Comparison of ENCODE assay signal across 14 cellular contexts in the genomic region with DNA sequence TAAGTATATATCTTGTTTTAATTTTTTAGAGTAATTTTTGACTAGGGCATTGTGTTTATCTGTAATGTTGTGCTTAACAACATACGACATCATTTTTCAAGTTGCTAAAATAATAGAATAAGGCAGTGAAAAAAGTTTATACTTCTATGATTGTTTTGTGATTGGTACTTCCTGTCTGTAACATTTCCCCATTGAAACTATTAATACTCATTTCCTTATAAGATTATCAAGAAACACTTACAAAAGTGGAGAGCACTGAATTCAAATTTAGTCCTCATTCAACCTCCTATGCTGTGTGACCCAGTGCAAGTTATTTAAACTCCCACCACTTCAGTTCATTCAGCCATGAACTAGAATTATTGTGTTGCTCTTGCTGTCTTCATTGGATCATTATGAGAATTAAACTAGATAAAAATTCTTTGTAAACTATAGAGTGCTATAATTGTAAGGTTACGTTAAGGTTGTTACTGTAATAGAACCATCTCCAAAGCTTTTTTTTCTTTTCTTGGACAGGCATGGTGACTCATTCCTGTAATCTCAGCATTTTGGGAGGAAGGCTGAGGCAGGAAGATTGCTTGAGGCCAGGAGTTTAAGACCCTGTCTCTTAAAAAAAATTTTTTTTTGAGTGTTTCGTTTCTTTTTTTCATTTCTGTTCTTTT. TPM values are rescaled to one million over a fixed set of nuclear protein-coding genes. Genes with fewer than 3 reads are reported as not detected.
DNase-seq lines count a peak whose midpoint lies in the region; ATAC-seq, FAIRE-seq and TF ChIP-seq lines count a peak whose summit lies in the region.
"Had no signal": no experiment of that assay in that cellular context is flagged by ENCODE, and none has a peak within 500 bp of the region (broad histone marks: within the 10 kb centered on the region; RNA-seq: fewer than 3 reads in every experiment).

No MANE protein-coding gene starts in this region.

- H3K4me2 ChIP-seq in OCI-LY3 (ENCODE audit: low read length) = peak overlapping the region; percentile 14; the same call in 1 of the 2 replicates

- no peak overlapping the region for H3K4me3 ChIP-seq in OCI-LY3 (ENCODE audit: low read length)
- H3K4me3 ChIP-seq in bronchial epithelial cell (ENCODE audit: low read depth, low read length) = no peak overlapping the region
- H3K4me3 ChIP-seq: SJCRH30 had no signal

- no peak overlapping the region for H3K9ac ChIP-seq in OCI-LY3 (ENCODE audit: low read length)

- H4K20me1 ChIP-seq in OCI-LY3 (ENCODE audit: insufficient read depth, low read length) = no peaks in the 10 kb centered on the region

- no peak for ATAC-seq in stimulated activated memory B cell treated with anti-CD40 and anti-IgM and Interleukin-4, amounts not matched to agents 10 μg/mL and 1 μg/mL and 100 μg/mL, for 72 hours
- ATAC-seq in GM21526 (IDR thresholded peaks at IDR 0.05; ENCODE audit: low FRiP score, unreplicated experiment) = no peak

- H3K27ac Mint-ChIP-seq in neural crest cell (ENCODE audit: unreplicated experiment) = no peak overlapping the region
- H3K27ac Mint-ChIP-seq in stimulated activated memory B cell treated with anti-CD40 and anti-IgM and Interleukin-4, amounts not matched to agents 10 μg/mL and 1 μg/mL and 100 μg/mL, for 72 hours = no peak overlapping the region
- H3K27ac Mint-ChIP-seq: activated naive CD8-positive, alpha-beta T cell had no signal

- H3K36me3 ChIP-seq in OCI-LY3 (replicated peaks; ENCODE audit: low read depth, low read length) (peaks cover 28% of the 10 kb centered on the region), bronchial epithelial cell (ENCODE audit: control insufficient read depth, insufficient read depth, low read length) (peaks cover 2% of the 10 kb centered on the region)

- peaks cover 18% of the 10 kb centered on the region for H3K79me2 ChIP-seq in OCI-LY3 (ENCODE audit: low read length)

- peaks cover 10% of the 10 kb centered on the region for H3K36me3 Mint-ChIP-seq in neural crest cell (ENCODE audit: low read depth)
- H3K36me3 Mint-ChIP-seq in stimulated activated memory B cell treated with anti-CD40 and anti-IgM and Interleukin-4, amounts not matched to agents 10 μg/mL and 1 μg/mL and 100 μg/mL, for 72 hours = peaks cover 16% of the 10 kb centered on the region

- H3K4me3 Mint-ChIP-seq in neural crest cell = peak overlapping the region; percentile 75
- no peak overlapping the region for H3K4me3 Mint-ChIP-seq in stimulated activated memory B cell treated with anti-CD40 and anti-IgM and Interleukin-4, amounts not matched to agents 10 μg/mL and 1 μg/mL and 100 μg/mL, for 72 hours
- H3K4me3 Mint-ChIP-seq: immature natural killer cell had no signal

- TF ChIP-seq CTCF in OCI-LY3 (IDR thresholded peaks at IDR 0.05; ENCODE audit: low read depth, low read length) = no peak
- TF ChIP-seq CTCF in bronchial epithelial cell (IDR thresholded peaks at IDR 0.05; ENCODE audit: insufficient read depth, low read length, severe bottlenecking) = no peak
- no peak for TF ChIP-seq CTCF in neural crest cell (conservative IDR thresholded peaks at IDR 0.05)

- H3K27me3 Mint-ChIP-seq in neural crest cell (ENCODE audit: low read depth) = no peaks in the 10 kb centered on the region
- no peaks in the 10 kb centered on the region for H3K27me3 Mint-ChIP-seq in stimulated activated memory B cell treated with anti-CD40 and anti-IgM and Interleukin-4, amounts not matched to agents 10 μg/mL and 1 μg/mL and 100 μg/mL, for 72 hours
- H3K27me3 Mint-ChIP-seq: activated naive CD8-positive, alpha-beta T cell had no signal

- peaks cover 9% of the 10 kb centered on the region for H3K4me1 ChIP-seq in OCI-LY3 (ENCODE audit: low read length)

- DNase-seq in Daoy (ENCODE audit: low read depth) = peak; percentile 39
- DNase-seq in bronchial epithelial cell (ENCODE audit: low read depth) = peak; percentile 68
- DNase-seq in neural crest cell (ENCODE audit: low read depth, low spot score) = no peak
- no peak for DNase-seq in HK-2 (ENCODE audit: unreplicated experiment)
- no peak for DNase-seq in OCI-M2 (lab: John Stamatoyannopoulos, UW; ENCODE audit: unreplicated experiment)
- DNase-seq: activated CD4-positive, alpha-beta T cell treated with anti-CD3 and anti-CD28 coated beads, Interleukin-2, amount 50 U/mL, for 48 hours; immature natural killer cell; SJCRH30; stimulated activated CD4-positive, alpha-beta T cell treated with anti-CD3 and anti-CD28 coated beads, Interleukin-2, amount 100 ng/mL, for 48 hours had no signal

- H3K27ac ChIP-seq in OCI-LY3 (ENCODE audit: low read length) = no peak overlapping the region
- H3K27ac ChIP-seq: neutrophil, SJCRH30 had no signal

- no peaks in the 10 kb centered on the region for H3K27me3 ChIP-seq in OCI-LY3 (ENCODE audit: low read depth, low read length)
- no peaks in the 10 kb centered on the region for H3K27me3 ChIP-seq in bronchial epithelial cell (ENCODE audit: control insufficient read depth, insufficient read depth, low read length)
- H3K27me3 ChIP-seq: neutrophil, SJCRH30 had no signal

- H3K4me1 Mint-ChIP-seq in neural crest cell = peaks cover 26% of the 10 kb centered on the region
- H3K4me1 Mint-ChIP-seq in stimulated activated memory B cell treated with anti-CD40 and anti-IgM and Interleukin-4, amounts not matched to agents 10 μg/mL and 1 μg/mL and 100 μg/mL, for 72 hours = peaks cover 19% of the 10 kb centered on the region

- FAIRE-seq in bronchial epithelial cell (lab: Jason Lieb, UNC) = no peak

- H3K9me3 Mint-ChIP-seq in neural crest cell = no peaks in the 10 kb centered on the region
- no peaks in the 10 kb centered on the region for H3K9me3 Mint-ChIP-seq in stimulated activated memory B cell treated with anti-CD40 and anti-IgM and Interleukin-4, amounts not matched to agents 10 μg/mL and 1 μg/mL and 100 μg/mL, for 72 hours
- H3K9me3 Mint-ChIP-seq: immature natural killer cell had no signal

- H2AFZ ChIP-seq in OCI-LY3 (ENCODE audit: low read depth, low read length) = no peak overlapping the region

- H3K9me3 ChIP-seq in OCI-LY3 (ENCODE audit: insufficient read depth, low read length) = no peaks in the 10 kb centered on the region
- H3K9me3 ChIP-seq: neutrophil, SJCRH30 had no signal

RNA-seq across cellular contexts. Expression of gene ETAA1, which starts 2.8 kb away (rescaled TPM):
- total RNA-seq in Daoy (2014; rRNA removed; shearing (Covaris generic)) = 9.8 and 13.5 TPM in 2 replicates
- 16.8 and 18.3 TPM in 2 replicates for total RNA-seq in bronchial epithelial cell
- total RNA-seq in neural crest cell = 18.2 and 18.8 TPM in 2 replicates

Comparison
In these comparisons a context has a peak if more than half of its experiments do, and no peak if none do; other contexts are left out.
1. DNase-seq: peak in Daoy (single experiment) and bronchial epithelial cell (single experiment); none in neural crest cell (single experiment), HK-2 (single experiment) and OCI-M2 (single experiment).